1 cellular context compared by ENCODE assay signal in the genomic region with DNA sequence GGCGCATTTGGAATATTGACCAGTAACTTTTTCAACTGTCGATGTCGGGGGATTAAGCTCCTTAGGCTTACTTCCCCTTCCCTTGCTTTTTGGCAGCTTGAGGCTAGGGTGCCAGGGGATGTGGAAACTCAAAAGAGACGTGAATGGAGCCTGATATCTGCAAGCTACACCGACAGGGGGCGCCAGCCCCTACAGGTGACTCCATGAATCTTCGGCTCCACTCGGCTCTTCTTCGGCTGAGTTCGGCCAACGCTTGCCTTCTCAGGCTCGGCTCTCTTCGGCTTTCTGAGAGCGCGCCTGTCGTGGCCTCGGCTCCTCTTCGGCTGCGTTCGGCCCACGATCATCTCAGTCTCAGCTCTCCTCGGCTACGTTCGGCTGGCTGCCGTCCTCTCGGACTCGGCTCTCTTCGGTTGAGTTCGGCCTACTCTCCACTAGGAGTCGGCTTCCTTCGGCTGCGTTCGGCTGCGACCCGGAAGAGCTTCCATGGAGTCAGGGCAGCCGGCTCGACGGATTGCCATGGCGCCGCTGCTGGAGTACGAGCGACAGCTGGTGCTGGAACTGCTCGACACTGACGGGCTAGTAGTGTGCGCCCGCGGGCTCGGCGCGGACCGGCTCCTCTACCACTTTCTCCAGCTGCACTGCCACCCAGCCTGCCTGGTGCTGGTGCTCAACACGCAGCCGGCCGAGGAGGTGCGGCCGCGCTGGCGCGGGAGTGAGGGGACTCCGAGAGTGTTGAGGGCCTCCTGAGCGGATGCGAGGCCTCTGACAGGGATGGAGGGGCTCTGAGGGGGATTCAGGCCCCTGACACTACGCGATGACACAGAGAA.
A peak's percentile ranks its signal among the peaks of the same experiment; 100 is the strongest.
TF ChIP-seq lines count a peak whose summit lies in the region.

ERCC4 (plus strand) TSS at position 472 of the 827 bp plus-strand sequence; CDS start at position 484, 12 bp downstream.

TF ChIP-seq in GM12878, 131 proteins besides CTCF, POLR2A, EP300 and RAD21 (continued from another document and continues in another):
- TF ChIP-seq MYC (IDR thresholded peaks at IDR 0.05; ENCODE audit: insufficient read depth, insufficient read length, insufficient replicate concordance, low read length, severe bottlenecking) (peak; percentile 54), SP1 (IDR thresholded peaks at IDR 0.05; ENCODE audit: low read depth, low read length) (no peak), MYB (IDR thresholded peaks at IDR 0.05; ENCODE audit: borderline replicate concordance, low read depth, low read length) (no peak), SMC3 (IDR thresholded peaks at IDR 0.05; ENCODE audit: borderline replicate concordance, low read length) (peak; percentile 39; the same call in 1 of the 2 replicates), ESRRA (IDR thresholded peaks at IDR 0.05; ENCODE audit: low read length) (no peak), SUPT20H (IDR thresholded peaks at IDR 0.05; ENCODE audit: borderline replicate concordance, control insufficient read depth, low read depth, low read length) (no peak), MTA3 (IDR thresholded peaks at IDR 0.05; ENCODE audit: borderline replicate concordance, low read length) (no peak), JUND (IDR thresholded peaks at IDR 0.05; ENCODE audit: low read depth, low read length) (no peak), HCFC1 (IDR thresholded peaks at IDR 0.05; ENCODE audit: low read length) (peak; percentile 34), ASH2L (IDR thresholded peaks at IDR 0.05; ENCODE audit: borderline replicate concordance, low read depth) (0 out of 2 replicates have a peak, but pooled peaks have one; percentile 37), GABPA (IDR thresholded peaks at IDR 0.05; ENCODE audit: low read depth) (peak; percentile 81), SPI1 (IDR thresholded peaks at IDR 0.05; ENCODE audit: borderline replicate concordance, insufficient read depth, low read depth, low read length) (no peak), KDM1A (IDR thresholded peaks at IDR 0.05; ENCODE audit: borderline replicate concordance) (no peak), MEF2B (IDR thresholded peaks at IDR 0.05; ENCODE audit: partially characterized antibody, poor library complexity, severe bottlenecking) (peak; percentile 46), POU2F2 (IDR thresholded peaks at IDR 0.05; ENCODE audit: borderline replicate concordance, low read depth, low read length) (peak; percentile 60; the same call in 1 of the 3 replicates), POLR2AphosphoS5 (IDR thresholded peaks at IDR 0.05; ENCODE audit: low read length) (peak; percentile 82), CHD4 (IDR thresholded peaks at IDR 0.05) (no peak), TCF3 (IDR thresholded peaks at IDR 0.05; ENCODE audit: borderline replicate concordance, insufficient read depth, low read depth, low read length) (0 out of 2 replicates have a peak, but pooled peaks have one; percentile 25), SMAD1 (IDR thresholded peaks at IDR 0.05; ENCODE audit: low read depth, partially characterized antibody) (no peak), KLF5 (IDR thresholded peaks at IDR 0.05; ENCODE audit: partially characterized antibody) (peak; percentile 43), ZNF217 (IDR thresholded peaks at IDR 0.05) (no peak), EED (IDR thresholded peaks at IDR 0.05; ENCODE audit: low read depth) (peak; percentile 11; the same call in 1 of the 2 replicates), RUNX3 (IDR thresholded peaks at IDR 0.05; ENCODE audit: low read length) (no peak), NR2C2 (IDR thresholded peaks at IDR 0.05; ENCODE audit: borderline replicate concordance, control insufficient read depth, insufficient read length, low read depth) (peak; percentile 72), CREM (IDR thresholded peaks at IDR 0.05; ENCODE audit: low read depth) (no peak; the same call in 1 of the 2 replicates), EGR1 (IDR thresholded peaks at IDR 0.05; ENCODE audit: borderline replicate concordance in 1 of 2, low read depth in 2 of 2, low read length in 2 of 2) (no peak), PAX5 (IDR thresholded peaks at IDR 0.05; ENCODE audit: borderline replicate concordance, low read depth, low read length) (no peak), RCOR1 (conservative IDR thresholded peaks at IDR 0.05; ENCODE audit: low read depth, low read length) (no peak), POLR2AphosphoS2 (IDR thresholded peaks at IDR 0.05; ENCODE audit: low read depth, low read length) (no peak), ZNF592 (IDR thresholded peaks at IDR 0.05) (no peak), CBFB (IDR thresholded peaks at IDR 0.05; ENCODE audit: low read depth) (0 out of 2 replicates have a peak, but pooled peaks have one; percentile 44), WRNIP1 (IDR thresholded peaks at IDR 0.05; ENCODE audit: borderline replicate concordance, low read depth, low read length) (no peak), E4F1 (IDR thresholded peaks at IDR 0.05; ENCODE audit: borderline replicate concordance, partially characterized antibody) (peak; percentile 53)
- TF ChIP-seq, protein P1, sequence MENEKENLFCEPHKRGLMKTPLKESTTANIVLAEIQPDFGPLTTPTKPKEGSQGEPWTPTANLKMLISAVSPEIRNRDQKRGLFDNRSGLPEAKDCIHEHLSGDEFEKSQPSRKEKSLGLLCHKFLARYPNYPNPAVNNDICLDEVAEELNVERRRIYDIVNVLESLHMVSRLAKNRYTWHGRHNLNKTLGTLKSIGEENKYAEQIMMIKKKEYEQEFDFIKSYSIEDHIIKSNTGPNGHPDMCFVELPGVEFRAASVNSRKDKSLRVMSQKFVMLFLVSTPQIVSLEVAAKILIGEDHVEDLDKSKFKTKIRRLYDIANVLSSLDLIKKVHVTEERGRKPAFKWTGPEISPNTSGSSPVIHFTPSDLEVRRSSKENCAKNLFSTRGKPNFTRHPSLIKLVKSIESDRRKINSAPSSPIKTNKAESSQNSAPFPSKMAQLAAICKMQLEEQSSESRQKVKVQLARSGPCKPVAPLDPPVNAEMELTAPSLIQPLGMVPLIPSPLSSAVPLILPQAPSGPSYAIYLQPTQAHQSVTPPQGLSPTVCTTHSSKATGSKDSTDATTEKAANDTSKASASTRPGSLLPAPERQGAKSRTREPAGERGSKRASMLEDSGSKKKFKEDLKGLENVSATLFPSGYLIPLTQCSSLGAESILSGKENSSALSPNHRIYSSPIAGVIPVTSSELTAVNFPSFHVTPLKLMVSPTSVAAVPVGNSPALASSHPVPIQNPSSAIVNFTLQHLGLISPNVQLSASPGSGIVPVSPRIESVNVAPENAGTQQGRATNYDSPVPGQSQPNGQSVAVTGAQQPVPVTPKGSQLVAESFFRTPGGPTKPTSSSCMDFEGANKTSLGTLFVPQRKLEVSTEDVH (IDR thresholded peaks at IDR 0.05; ENCODE audit: low read depth, partially characterized antibody), result peak; percentile 7
- TF ChIP-seq, protein P2, sequence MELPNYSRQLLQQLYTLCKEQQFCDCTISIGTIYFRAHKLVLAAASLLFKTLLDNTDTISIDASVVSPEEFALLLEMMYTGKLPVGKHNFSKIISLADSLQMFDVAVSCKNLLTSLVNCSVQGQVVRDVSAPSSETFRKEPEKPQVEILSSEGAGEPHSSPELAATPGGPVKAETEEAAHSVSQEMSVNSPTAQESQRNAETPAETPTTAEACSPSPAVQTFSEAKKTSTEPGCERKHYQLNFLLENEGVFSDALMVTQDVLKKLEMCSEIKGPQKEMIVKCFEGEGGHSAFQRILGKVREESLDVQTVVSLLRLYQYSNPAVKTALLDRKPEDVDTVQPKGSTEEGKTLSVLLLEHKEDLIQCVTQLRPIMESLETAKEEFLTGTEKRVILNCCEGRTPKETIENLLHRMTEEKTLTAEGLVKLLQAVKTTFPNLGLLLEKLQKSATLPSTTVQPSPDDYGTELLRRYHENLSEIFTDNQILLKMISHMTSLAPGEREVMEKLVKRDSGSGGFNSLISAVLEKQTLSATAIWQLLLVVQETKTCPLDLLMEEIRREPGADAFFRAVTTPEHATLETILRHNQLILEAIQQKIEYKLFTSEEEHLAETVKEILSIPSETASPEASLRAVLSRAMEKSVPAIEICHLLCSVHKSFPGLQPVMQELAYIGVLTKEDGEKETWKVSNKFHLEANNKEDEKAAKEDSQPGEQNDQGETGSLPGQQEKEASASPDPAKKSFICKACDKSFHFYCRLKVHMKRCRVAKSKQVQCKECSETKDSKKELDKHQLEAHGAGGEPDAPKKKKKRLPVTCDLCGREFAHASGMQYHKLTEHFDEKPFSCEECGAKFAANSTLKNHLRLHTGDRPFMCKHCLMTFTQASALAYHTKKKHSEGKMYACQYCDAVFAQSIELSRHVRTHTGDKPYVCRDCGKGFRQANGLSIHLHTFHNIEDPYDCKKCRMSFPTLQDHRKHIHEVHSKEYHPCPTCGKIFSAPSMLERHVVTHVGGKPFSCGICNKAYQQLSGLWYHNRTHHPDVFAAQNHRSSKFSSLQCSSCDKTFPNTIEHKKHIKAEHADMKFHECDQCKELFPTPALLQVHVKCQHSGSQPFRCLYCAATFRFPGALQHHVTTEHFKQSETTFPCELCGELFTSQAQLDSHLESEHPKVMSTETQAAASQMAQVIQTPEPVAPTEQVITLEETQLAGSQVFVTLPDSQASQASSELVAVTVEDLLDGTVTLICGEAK (IDR thresholded peaks at IDR 0.05; ENCODE audit: borderline replicate concordance), result peak; percentile 86; the same call in 1 of the 2 replicates
- TF ChIP-seq, protein P3, sequence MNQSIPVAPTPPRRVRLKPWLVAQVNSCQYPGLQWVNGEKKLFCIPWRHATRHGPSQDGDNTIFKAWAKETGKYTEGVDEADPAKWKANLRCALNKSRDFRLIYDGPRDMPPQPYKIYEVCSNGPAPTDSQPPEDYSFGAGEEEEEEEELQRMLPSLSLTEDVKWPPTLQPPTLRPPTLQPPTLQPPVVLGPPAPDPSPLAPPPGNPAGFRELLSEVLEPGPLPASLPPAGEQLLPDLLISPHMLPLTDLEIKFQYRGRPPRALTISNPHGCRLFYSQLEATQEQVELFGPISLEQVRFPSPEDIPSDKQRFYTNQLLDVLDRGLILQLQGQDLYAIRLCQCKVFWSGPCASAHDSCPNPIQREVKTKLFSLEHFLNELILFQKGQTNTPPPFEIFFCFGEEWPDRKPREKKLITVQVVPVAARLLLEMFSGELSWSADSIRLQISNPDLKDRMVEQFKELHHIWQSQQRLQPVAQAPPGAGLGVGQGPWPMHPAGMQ (IDR thresholded peaks at IDR 0.05; ENCODE audit: borderline replicate concordance), result no peak
- TF ChIP-seq, protein P4, sequence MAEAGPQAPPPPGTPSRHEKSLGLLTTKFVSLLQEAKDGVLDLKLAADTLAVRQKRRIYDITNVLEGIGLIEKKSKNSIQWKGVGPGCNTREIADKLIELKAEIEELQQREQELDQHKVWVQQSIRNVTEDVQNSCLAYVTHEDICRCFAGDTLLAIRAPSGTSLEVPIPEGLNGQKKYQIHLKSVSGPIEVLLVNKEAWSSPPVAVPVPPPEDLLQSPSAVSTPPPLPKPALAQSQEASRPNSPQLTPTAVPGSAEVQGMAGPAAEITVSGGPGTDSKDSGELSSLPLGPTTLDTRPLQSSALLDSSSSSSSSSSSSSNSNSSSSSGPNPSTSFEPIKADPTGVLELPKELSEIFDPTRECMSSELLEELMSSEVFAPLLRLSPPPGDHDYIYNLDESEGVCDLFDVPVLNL (IDR thresholded peaks at IDR 0.05; ENCODE audit: low read depth, low read length), result no peak
